7 cellular contexts compared by ENCODE assay signal in the genomic region with DNA sequence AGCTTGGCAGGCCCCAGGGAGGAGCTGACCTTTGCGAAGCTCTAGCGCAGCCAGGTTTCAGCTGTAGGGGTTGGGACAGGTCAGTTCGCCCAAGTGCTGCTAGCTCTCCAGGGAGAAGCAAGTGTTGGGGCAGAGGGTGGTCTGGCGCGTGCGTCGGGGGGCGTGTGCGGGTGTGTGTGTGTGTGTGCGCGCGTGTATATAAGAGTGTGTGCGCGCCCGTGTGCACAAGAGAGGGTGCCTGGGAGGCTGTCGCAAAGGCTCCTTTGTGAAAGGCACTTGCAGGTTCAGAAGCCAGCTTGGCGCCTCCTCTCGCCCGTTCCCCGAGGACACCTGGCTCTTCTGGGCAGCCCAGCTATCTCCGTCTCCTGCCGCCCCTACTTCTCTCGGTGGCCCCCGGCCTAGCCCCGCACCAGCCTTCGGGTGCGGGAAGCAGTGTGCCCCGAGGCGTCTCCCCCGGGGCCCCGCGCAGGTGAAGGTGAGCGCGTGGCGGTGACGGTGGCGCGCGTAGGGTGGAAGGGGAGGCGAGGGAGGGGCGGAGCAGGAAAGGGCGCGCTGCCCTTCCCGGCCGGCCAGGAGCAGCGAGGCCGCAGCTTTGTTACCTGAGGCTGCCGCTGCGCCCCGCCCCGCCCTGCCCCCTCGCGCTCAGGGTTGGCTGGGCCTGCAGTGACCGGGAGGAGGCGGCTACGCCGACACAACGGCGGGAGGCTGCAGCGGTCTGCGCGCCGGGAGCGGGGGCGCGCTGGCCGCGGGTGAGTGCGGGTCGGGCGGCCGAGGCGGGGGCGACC. TPM values are rescaled to one million over a fixed set of nuclear protein-coding genes. Genes with fewer than 3 reads are reported as not detected.
A peak's percentile ranks its signal among the peaks of the same experiment; 100 is the strongest.
DNase-seq lines count a peak whose midpoint lies in the region; ATAC-seq, FAIRE-seq and TF ChIP-seq lines count a peak whose summit lies in the region.

A gene with protein sequence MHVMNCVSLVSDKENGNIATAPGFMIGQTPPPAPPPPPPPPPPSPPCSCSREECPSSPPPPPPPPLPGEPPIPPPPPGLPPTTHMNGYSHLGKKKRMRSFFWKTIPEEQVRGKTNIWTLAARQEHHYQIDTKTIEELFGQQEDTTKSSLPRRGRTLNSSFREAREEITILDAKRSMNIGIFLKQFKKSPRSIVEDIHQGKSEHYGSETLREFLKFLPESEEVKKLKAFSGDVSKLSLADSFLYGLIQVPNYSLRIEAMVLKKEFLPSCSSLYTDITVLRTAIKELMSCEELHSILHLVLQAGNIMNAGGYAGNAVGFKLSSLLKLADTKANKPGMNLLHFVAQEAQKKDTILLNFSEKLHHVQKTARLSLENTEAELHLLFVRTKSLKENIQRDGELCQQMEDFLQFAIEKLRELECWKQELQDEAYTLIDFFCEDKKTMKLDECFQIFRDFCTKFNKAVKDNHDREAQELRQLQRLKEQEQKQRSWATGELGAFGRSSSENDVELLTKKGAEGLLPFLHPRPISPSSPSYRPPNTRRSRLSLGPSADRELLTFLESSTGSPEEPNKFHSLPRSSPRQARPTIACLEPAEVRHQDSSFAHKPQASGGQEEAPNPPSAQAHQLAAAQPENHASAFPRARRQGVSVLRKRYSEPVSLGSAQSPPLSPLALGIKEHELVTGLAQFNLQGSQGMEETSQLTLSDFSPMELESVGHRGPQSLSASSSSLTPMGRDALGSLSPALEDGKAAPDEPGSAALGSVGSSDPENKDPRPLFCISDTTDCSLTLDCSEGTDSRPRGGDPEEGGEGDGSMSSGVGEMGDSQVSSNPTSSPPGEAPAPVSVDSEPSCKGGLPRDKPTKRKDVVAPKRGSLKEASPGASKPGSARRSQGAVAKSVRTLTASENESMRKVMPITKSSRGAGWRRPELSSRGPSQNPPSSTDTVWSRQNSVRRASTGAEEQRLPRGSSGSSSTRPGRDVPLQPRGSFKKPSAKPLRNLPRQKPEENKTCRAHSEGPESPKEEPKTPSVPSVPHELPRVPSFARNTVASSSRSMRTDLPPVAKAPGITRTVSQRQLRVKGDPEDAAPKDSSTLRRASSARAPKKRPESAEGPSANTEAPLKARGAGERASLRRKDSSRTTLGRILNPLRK (plus strand): TSS at position 663 of the 785 bp plus-strand sequence. CDS start 6,735 bp downstream, outside the sequence.

- H2BK120ac ChIP-seq in H1 (replicated peaks; ENCODE audit: low read depth, low read length) = peak within 1 kb of the TSS; percentile 55

- H4K20me1 ChIP-seq in H1 (replicated peaks in 1 of 2; ENCODE audit: control insufficient read depth in 1 of 2, insufficient read depth in 2 of 2, low read length in 2 of 2) = peaks cover 13 to 16% of the 10 kb centered on the region in 2 experiments

- peak; percentile 89 for ATAC-seq in mucosa of descending colon

- peak within 1 kb of the TSS; percentile 17 for H4K91ac ChIP-seq in H1 (replicated peaks; ENCODE audit: insufficient read length, low read length)

- no peak for TF ChIP-seq CTCF in HL-60 (IDR thresholded peaks at IDR 0.05; ENCODE audit: insufficient read depth, low read length)
- TF ChIP-seq CTCF in H1 (IDR thresholded peaks at IDR 0.05; ENCODE audit: control extremely low read depth in 1 of 3, insufficient read depth in 1 of 3, low read depth in 1 of 3, low read length in 3 of 3) = peak in 1 of 3 experiments; percentile 0; a peak in 1 of 4 replicates
- no peak for TF ChIP-seq CTCF in mucosa of descending colon (IDR thresholded peaks at IDR 0.05)
- TF ChIP-seq CTCF in uterus (IDR thresholded peaks at IDR 0.05) = no peak

- peaks cover 36% of the 10 kb centered on the region for H3K27me3 ChIP-seq in HL-60 (ENCODE audit: insufficient read depth, poor library complexity, severe bottlenecking)
- peaks cover 0 to 13% (median 5%) of the 10 kb centered on the region in 4 experiments; a peak in 3 of 7 replicates for H3K27me3 ChIP-seq in H1 (replicated peaks in 1 of 4; ENCODE audit: control insufficient read depth in 3 of 4, extremely low read depth in 1 of 4, insufficient read depth in 3 of 4, low read length in 3 of 4)
- peaks cover 0 to 2% of the 10 kb centered on the region in 2 donors for H3K27me3 ChIP-seq in uterus

- peak within 1 kb of the TSS; percentile 42; the same call in 1 of the 2 replicates for H2AFZ ChIP-seq in H1 (ENCODE audit: low read length)

- TF ChIP-seq POLR2A in H1 (IDR thresholded peaks at IDR 0.05; ENCODE audit: control extremely low read depth in 1 of 2, low read depth in 2 of 2, low read length in 2 of 2) (peak in 1 of 2 experiments; percentile 82; a peak in 2 of 3 replicates), uterus (IDR thresholded peaks at IDR 0.05) (peak in 1 of 2 donors; percentile 49)

- peak within 1 kb of the TSS; percentile 98 for H4K8ac ChIP-seq in H1 (ENCODE audit: extremely low read depth, insufficient read depth, low read length)

- H2BK12ac ChIP-seq in H1 (ENCODE audit: low read depth, low read length) = peak within 1 kb of the TSS; percentile 62; the same call in 1 of the 2 replicates

- intact Hi-C loops in mucosa of descending colon (cut with DNase I, micrococcal nuclease) = no loop called here
- intact Hi-C loops in uterus (cut with DNase I; ENCODE audit: low total_unique reads) = no loop called here

- TF ChIP-seq EP300 in H1 (IDR thresholded peaks at IDR 0.05; ENCODE audit: borderline replicate concordance in 1 of 2, low read depth in 2 of 2, low read length in 2 of 2) = 0 out of 3 replicates have a peak, but pooled peaks of 1 of the 2 experiments have one; percentile 34

- H4K5ac ChIP-seq in H1 (ENCODE audit: insufficient read length, low read depth, low read length) = peak within 1 kb of the TSS; percentile 97

- no peak within 1 kb of the TSS for H2BK20ac ChIP-seq in H1 (ENCODE audit: low read length)

- CTCF ChIA-PET in H1 (lab: Charles Lee; ENCODE audit: partially characterized antibody) = interaction anchor here (0.7 to 6.6 kb wide), 32 partner anchors 8 to 829 kb away, joined by 3 to 35 read pairs (median 3); no protein-coding TSS in a partner anchor

- no peak within 1 kb of the TSS for H3K4ac ChIP-seq in H1 (replicated peaks; ENCODE audit: insufficient read length, low read depth, low read length)

- H3K36me3 ChIP-seq in H1 (ENCODE audit: control insufficient read depth in 2 of 4, insufficient read depth in 4 of 4, low read length in 3 of 4) (no peaks in the 10 kb centered on the region), mucosa of descending colon (ENCODE audit: low read depth) (no peaks in the 10 kb centered on the region), uterus (no peaks in the 10 kb centered on the region)

- H3K79me2 ChIP-seq in H1 (ENCODE audit: control insufficient read depth in 1 of 2, insufficient read depth in 2 of 2, low read length in 2 of 2) = peaks cover 12 to 34% of the 10 kb centered on the region in 2 experiments

- H3K27ac ChIP-seq in HL-60 (replicated peaks) (no peak within 1 kb of the TSS), H1 (ENCODE audit: low read depth, low read length) (peak within 1 kb of the TSS; percentile 92), uterus (peak within 1 kb of the TSS in 1 of 2 donors; percentile 3)

- H3K9me3 ChIP-seq in H1 (ENCODE audit: insufficient read depth in 2 of 2, low read depth in 1 of 2, low read length in 1 of 2) (no peaks in the 10 kb centered on the region), mucosa of descending colon (no peaks in the 10 kb centered on the region), uterus (no peaks in the 10 kb centered on the region)

- H3K4me2 ChIP-seq in H1 (ENCODE audit: insufficient read depth in 1 of 2, low read depth in 2 of 2, low read length in 2 of 2) = peak within 1 kb of the TSS; percentile 65 to 97

- H3K56ac ChIP-seq in H1 (replicated peaks; ENCODE audit: insufficient read length, low read depth, low read length) = peak within 1 kb of the TSS; percentile 80

- H3K18ac ChIP-seq in H1 (ENCODE audit: extremely low read depth, low read length) = peak within 1 kb of the TSS; percentile 91

- 1% methylated on average over 37 of the region's 74 CpGs; no CpG with 5 or more reads in 1 of the 2 experiments for WGBS in H1 (ENCODE audit: extremely low coverage in 1 of 2, insufficient coverage in 1 of 2, insufficient read length in 1 of 2, insufficient replicate concordance in 2 of 2, low coverage in 1 of 2, low lambda C conversion rate in 2 of 2, missing lambda C conversion rate in 1 of 2), 2 experiments

- POLR2A ChIA-PET in H1 (lab: Charles Lee; ENCODE audit: partially characterized antibody) = interaction anchor here (0.6 to 6.6 kb wide), 13 partner anchors 9 to 530 kb away, joined by 3 to 61 read pairs (median 4); a partner anchor contains a TSS

- no peaks in the 10 kb centered on the region for H3K79me1 ChIP-seq in H1 (ENCODE audit: low read depth, low read length)

- H2BK15ac ChIP-seq in H1 (ENCODE audit: low read length) = no peak within 1 kb of the TSS

- peak within 1 kb of the TSS; percentile 72; the same call in 1 of the 2 replicates for H2BK5ac ChIP-seq in H1 (ENCODE audit: low read depth, low read length)

- no peak within 1 kb of the TSS for H3K23ac ChIP-seq in H1 (ENCODE audit: insufficient read length)

- DNase-seq in ELR (ENCODE audit: low read depth) = peak; percentile 49
- DNase-seq in HL-60 (ENCODE audit: low read depth in 1 of 2, low spot score in 1 of 2) = peak in 1 of 2 experiments; percentile 14
- DNase-seq in SHP77 (lab: John Stamatoyannopoulos, UW) = peak; percentile 13 to 47
- peak in 1 of 2 experiments; percentile 89 for DNase-seq in H1 (ENCODE audit: low read depth in 1 of 2, low spot score in 2 of 2)
- DNase-seq in mucosa of descending colon = peak; percentile 88 to 92 (median 88)
- no peak for DNase-seq in uterus
- no peak for DNase-seq in AML-193 (lab: John Stamatoyannopoulos, UW)

- H3K9ac ChIP-seq in H1 (replicated peaks in 1 of 4; ENCODE audit: extremely low read depth in 1 of 4, low read depth in 3 of 4, low read length in 3 of 4) = peak within 1 kb of the TSS; percentile 67 to 89 (median 86)

- H3K4me1 ChIP-seq in H1 (replicated peaks in 1 of 4; ENCODE audit: control insufficient read depth in 3 of 4, insufficient read depth in 4 of 4, low read length in 3 of 4) = peaks cover 0 to 9% (median 5%) of the 10 kb centered on the region in 4 experiments; a peak in 6 of 7 replicates
- peaks cover 4% of the 10 kb centered on the region for H3K4me1 ChIP-seq in mucosa of descending colon (ENCODE audit: low read depth)
- no peaks in the 10 kb centered on the region for H3K4me1 ChIP-seq in uterus

- no peak for FAIRE-seq in H1 (lab: Jason Lieb, UNC)

- no peak within 1 kb of the TSS for H2AK5ac ChIP-seq in H1 (ENCODE audit: low read depth, low read length)

- peak within 1 kb of the TSS; percentile 62 for H3K4me3 ChIP-seq in HL-60 (replicated peaks; ENCODE audit: insufficient read depth, low read length)
- peak within 1 kb of the TSS; percentile 79 to 97 (median 82) for H3K4me3 ChIP-seq in H1 (ENCODE audit: extremely low read depth in 1 of 4, insufficient read depth in 2 of 4, low read depth in 3 of 4, low read length in 4 of 4)
- H3K4me3 ChIP-seq in mucosa of descending colon = peak within 1 kb of the TSS; percentile 48
- H3K4me3 ChIP-seq in uterus = peak within 1 kb of the TSS; percentile 46 to 61

- TF ChIP-seq RAD21 in H1 (IDR thresholded peaks at IDR 0.05 in 1 of 2, conservative IDR thresholded peaks at IDR 0.05 in 1 of 2; ENCODE audit: low read depth in 2 of 2, low read length in 2 of 2) = peak; percentile 7 to 31; a peak in 1 of 4 replicates

- H3K23me2 ChIP-seq in H1 (ENCODE audit: low read depth, low read length) = peaks cover 2% of the 10 kb centered on the region; the same call in 1 of the 2 replicates

- no peak within 1 kb of the TSS for H3K14ac ChIP-seq in H1 (ENCODE audit: insufficient read length)

RNA-seq across cellular contexts. Expression of the gene that starts here (rescaled TPM):
- 27.7 and 28.6 TPM in 2 replicates for total RNA-seq in H1 (2021; fragmentation: NEBNext Ultra II Directional; extraction: Animal tissue kit (Norgen Biotek cat#: 25700))
- polyA plus RNA-seq in H1 (2011; rRNA removed) = 6.4 and 7.1 TPM in 2 replicates
- 5.1 TPM for polyA plus RNA-seq in H1 (2011; cell fraction: cytosol; rRNA removed)
- 14.8 TPM for polyA plus RNA-seq in H1 (2011; cell fraction: nucleus; rRNA removed)
- polyA plus RNA-seq in H1 (2012, experiment 1 of 2) = 11.6 to 17.5 TPM (median 15.2 TPM) in 4 replicates
- 8.0 TPM for polyA plus RNA-seq in H1 (2012, experiment 2 of 2)
- 22.3 TPM for polyA plus RNA-seq in H1 (2013, experiment 1 of 2)
- polyA plus RNA-seq in H1 (2013, experiment 2 of 2) = 22.0 TPM
- polyA minus RNA-seq in H1 (2011; rRNA and poly(A)+ RNA removed) = 4.2 and 5.6 TPM in 2 replicates
- 6.0 TPM for polyA minus RNA-seq in H1 (2011; cell fraction: cytosol; rRNA and poly(A)+ RNA removed)
- 6.7 TPM for polyA minus RNA-seq in H1 (2011; cell fraction: nucleus; rRNA and poly(A)+ RNA removed)
- total RNA-seq in mucosa of descending colon (10 to 100 TPM in 2 of 3 donors, 1 to 10 TPM in 1; 8.8 to 16.1 (median 14.1) TPM), uterus (1 to 10 TPM in 3 of 4 donors, under 1 TPM in 1; 0.88 to 10.0 (median 2.9) TPM)

Comparison
In these comparisons a context has a peak if more than half of its experiments do, and no peak if none do; other contexts are left out.
1. DNase-seq: peak in ELR (single experiment), SHP77 (2 of 2) and mucosa of descending colon (3 of 3); none in uterus (0 of 2) and AML-193 (0 of 2).
2. Peak in every context shown above with its lines, with median percentiles within 50 percentile points of each other: H3K4me3 ChIP-seq.